ENCODE assay signal across 10 cellular contexts in the genomic region with DNA sequence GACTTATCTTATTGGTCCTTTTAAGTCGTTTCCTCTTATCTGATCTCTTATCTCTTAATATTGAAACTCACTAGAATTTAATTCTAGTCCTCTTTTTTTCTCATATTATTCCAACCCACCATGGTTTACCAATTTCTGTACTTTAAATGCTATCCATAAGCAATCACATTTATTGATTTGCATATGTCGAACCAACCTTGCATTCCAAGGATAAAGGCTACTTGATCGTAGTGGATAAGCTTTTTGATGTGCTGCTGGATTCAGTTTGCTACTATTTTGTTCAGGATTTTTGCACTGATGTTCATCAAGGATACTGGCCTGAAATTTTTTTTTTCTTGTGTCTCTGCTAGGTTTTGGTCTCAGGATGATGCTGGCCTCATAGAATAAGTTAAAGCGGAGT. TPM values are rescaled to one million over a fixed set of nuclear protein-coding genes. Genes with fewer than 3 reads are reported as not detected.
"Had no signal": no experiment of that assay in that cellular context is flagged by ENCODE, and none has a peak within 500 bp of the region (broad histone marks: within the 10 kb centered on the region; RNA-seq: fewer than 3 reads in every experiment).

No MANE protein-coding gene starts in this region.

- H3K4me3 Mint-ChIP-seq: IgD-negative memory B cell had no signal

- H3K27ac Mint-ChIP-seq: IgD-negative memory B cell had no signal

- FAIRE-seq: HepG2, HTR-8/SVneo had no signal

- H3K4me1 Mint-ChIP-seq: IgD-negative memory B cell had no signal

- H3K4me2 ChIP-seq: KMS-11 had no signal

- DNase-seq: IMR-90, KBM-7, KG1 had no signal

- ATAC-seq: HepG2 had no signal

- H3K27ac ChIP-seq: HL-60, KMS-11 had no signal

- H3K9ac ChIP-seq: KMS-11 had no signal

RNA-seq across cellular contexts. Expression of gene DEFB125, which starts 7.7 kb away (rescaled TPM):
- total RNA-seq: HepG2, HT-29, HT1080, IMR-90 had no signal
- polyA plus RNA-seq: HepG2, IgD-negative memory B cell, IMR-90 had no signal

RNA-seq across cellular contexts. Expression of gene DEFB126, which starts 47.2 kb away (rescaled TPM):
- total RNA-seq: HepG2, HT-29, HT1080, IMR-90 had no signal
- polyA plus RNA-seq: HepG2, IgD-negative memory B cell, IMR-90 had no signal
